7 cellular contexts compared by ENCODE assay signal in the genomic region with DNA sequence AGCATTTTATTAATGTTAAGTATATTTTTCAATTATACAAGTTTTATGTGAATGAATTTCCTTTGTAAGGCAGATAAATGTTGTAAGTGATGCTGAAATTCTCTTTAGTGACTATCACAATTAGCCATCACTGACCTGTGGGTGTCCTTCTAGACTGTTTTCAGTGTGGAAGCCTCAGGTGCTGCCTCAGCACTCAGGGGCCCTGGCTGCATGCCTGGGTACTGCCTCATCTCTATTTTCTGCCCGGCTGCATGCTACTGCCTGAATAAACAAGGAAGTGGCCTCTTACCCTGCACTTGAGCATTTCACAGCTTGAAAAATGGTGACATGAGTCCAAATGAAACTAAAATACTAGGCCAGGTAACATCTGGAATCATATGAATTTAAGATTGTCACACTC.
DNase-seq lines count a peak whose midpoint lies in the region; ATAC-seq and FAIRE-seq lines count a peak whose summit lies in the region.

No MANE protein-coding gene starts in this region.

- DNase-seq in NCI-H1092 treated with DMSO at 0.1 percent for 48 hours (lab: John Stamatoyannopoulos, UW): peak; percentile 96
- peak; percentile 87 for DNase-seq in NCI-H774 (lab: John Stamatoyannopoulos, UW)
- DNase-seq in superior temporal gyrus (ENCODE audit: extremely low spot score): peak; percentile 29
- no peak for DNase-seq in LoVo (ENCODE audit: low spot score)

- FAIRE-seq in islet of Langerhans (lab: Jason Lieb, UNC): peak; percentile 97

- ATAC-seq in GM19351 (IDR thresholded peaks at IDR 0.05; ENCODE audit: unreplicated experiment) (no peak), HG02840 (IDR thresholded peaks at IDR 0.05; ENCODE audit: low FRiP score, unreplicated experiment) (no peak)
